13 cellular contexts compared by ENCODE assay signal in the genomic region with DNA sequence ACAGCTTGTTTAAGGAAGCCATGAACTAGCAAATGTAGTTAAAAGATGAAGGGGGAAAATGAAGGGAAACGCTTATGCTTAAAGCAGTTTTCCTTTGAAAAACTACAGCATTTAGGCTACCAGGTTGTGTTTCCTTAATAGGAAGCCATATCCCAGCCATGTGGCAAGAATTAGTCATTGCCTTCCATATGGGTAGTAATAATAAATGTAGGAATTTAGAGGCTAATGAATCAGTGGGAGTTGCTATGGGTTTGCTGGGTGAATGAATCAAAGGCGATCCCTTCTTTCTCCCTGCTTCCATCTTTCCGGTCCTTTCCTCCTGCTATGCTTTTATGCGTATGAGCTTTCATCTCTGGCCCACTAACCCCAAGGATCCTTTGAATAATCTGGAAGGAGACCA.
DNase-seq lines count a peak whose midpoint lies in the region; ATAC-seq and TF ChIP-seq lines count a peak whose summit lies in the region.
"Had no signal": no experiment of that assay in that cellular context is flagged by ENCODE, and none has a peak within 500 bp of the region (broad histone marks: within the 10 kb centered on the region; RNA-seq: fewer than 3 reads in every experiment).

No MANE protein-coding gene starts in this region.

- H3K4me1 Mint-ChIP-seq in HFFc6 (ENCODE audit: low read depth) (peaks cover 69% of the 10 kb centered on the region), brain (peaks cover 24% of the 10 kb centered on the region)
- H3K4me1 Mint-ChIP-seq: activated CD4-positive, alpha-beta memory T cell treated with anti-CD3 and anti-CD28 coated beads, Interleukin-2, amount 10 ng/mL, durations not matched to agents 7 days and 5 days; natural killer cell had no signal

- no peak overlapping the region for H3K4me3 ChIP-seq in kidney epithelial cell (ENCODE audit: low read depth, low read length)
- no peak overlapping the region for H3K4me3 ChIP-seq in uterus
- H3K4me3 ChIP-seq in dorsolateral prefrontal cortex, result no peak overlapping the region

- DNase-seq in HFFc6, result peak; percentile 90
- DNase-seq in kidney epithelial cell (ENCODE audit: low read depth), result peak; percentile 49
- no peak for DNase-seq in uterus
- DNase-seq in dorsolateral prefrontal cortex, result no peak
- DNase-seq: activated CD4-positive, alpha-beta memory T cell treated with anti-CD3 and anti-CD28 coated beads, Interleukin-2, amount 10 ng/mL, durations not matched to agents 7 days and 5 days; activated naive CD4-positive, alpha-beta T cell treated with anti-CD3 and anti-CD28 coated beads, Interleukin-2, amount 50 U/mL, for 16 hours; natural killer cell; NCI-H2029; stimulated activated CD4-positive, alpha-beta T cell treated with anti-CD3 and anti-CD28 coated beads, Interleukin-12 subunit alpha, Interleukin-12 subunit beta, amount 100 ng/mL, for 4 hours had no signal

- no peaks in the 10 kb centered on the region; the same call in 1 of the 2 replicates for H3K36me3 Mint-ChIP-seq in HFFc6 (ENCODE audit: low read depth)
- no peaks in the 10 kb centered on the region for H3K36me3 Mint-ChIP-seq in brain
- H3K36me3 Mint-ChIP-seq: natural killer cell had no signal

- intact Hi-C loops in uterus (cut with DNase I; ENCODE audit: low total_unique reads), result loop anchor here (10.0 kb wide), 1 partner anchor 65 kb away; no protein-coding TSS in a partner anchor
- intact Hi-C loops in dorsolateral prefrontal cortex (cut with DNase I), result loop anchor here in 1 of 2 donors (10.0 kb wide), 1 partner anchor 105 kb away; no protein-coding TSS in a partner anchor

- TF ChIP-seq POLR2A in uterus (IDR thresholded peaks at IDR 0.05), result no peak

- peak overlapping the region; percentile 62 to 69 for H3K27ac ChIP-seq in uterus
- peak overlapping the region in 1 of 59 donors; percentile 10 for H3K27ac ChIP-seq in dorsolateral prefrontal cortex

- H3K36me3 ChIP-seq in kidney epithelial cell (ENCODE audit: control insufficient read depth, insufficient read depth, low read length), result no peaks in the 10 kb centered on the region
- H3K36me3 ChIP-seq in uterus, result no peaks in the 10 kb centered on the region

- no peaks in the 10 kb centered on the region for H3K27me3 ChIP-seq in kidney epithelial cell (ENCODE audit: control insufficient read depth, insufficient read depth, low read length)
- no peaks in the 10 kb centered on the region for H3K27me3 ChIP-seq in uterus
- H3K27me3 ChIP-seq in dorsolateral prefrontal cortex, result no peaks in the 10 kb centered on the region

- H3K27ac Mint-ChIP-seq in HFFc6, result peak overlapping the region; percentile 98
- H3K27ac Mint-ChIP-seq in brain, result peak overlapping the region in 4 of 5 experiments; percentile 2 to 78 (median 22)
- H3K27ac Mint-ChIP-seq: activated CD4-positive, alpha-beta memory T cell treated with anti-CD3 and anti-CD28 coated beads, Interleukin-2, amount 10 ng/mL, durations not matched to agents 7 days and 5 days; natural killer cell; T-helper 1 cell treated with Interleukin-12 subunit alpha and Interleukin-12 subunit beta and Interleukin-4 antibody, amounts not matched to agents 30 μg/mL and 1 μg/mL, for 36 hours had no signal

- peaks cover 13 to 16% of the 10 kb centered on the region in 2 donors for H3K4me1 ChIP-seq in uterus

- TF ChIP-seq CTCF in HFFc6 (IDR thresholded peaks at IDR 0.05) (peak; percentile 43), brain (conservative IDR thresholded peaks at IDR 0.05) (no peak), kidney epithelial cell (IDR thresholded peaks at IDR 0.05; ENCODE audit: insufficient read depth, low read length, poor library complexity, severe bottlenecking) (no peak), uterus (IDR thresholded peaks at IDR 0.05) (no peak), dorsolateral prefrontal cortex (IDR thresholded peaks at IDR 0.05 in 54 of 56, conservative IDR thresholded peaks at IDR 0.05 in 2 of 56; ENCODE audit: low read depth in 1 of 56, partially characterized antibody in 56 of 56) (no peak)

- ATAC-seq in HG02759 (IDR thresholded peaks at IDR 0.05; ENCODE audit: unreplicated experiment), result no peak
- ATAC-seq in GM18520 (IDR thresholded peaks at IDR 0.05; ENCODE audit: unreplicated experiment), result no peak
- ATAC-seq: natural killer cell had no signal

- no peaks in the 10 kb centered on the region for H3K9me3 ChIP-seq in uterus

- peaks cover 2% of the 10 kb centered on the region for H3K27me3 Mint-ChIP-seq in HFFc6 (ENCODE audit: insufficient read depth)
- H3K27me3 Mint-ChIP-seq in brain, result peaks cover 5% of the 10 kb centered on the region
- H3K27me3 Mint-ChIP-seq: activated CD4-positive, alpha-beta memory T cell treated with anti-CD3 and anti-CD28 coated beads, Interleukin-2, amount 10 ng/mL, durations not matched to agents 7 days and 5 days had no signal

- H3K9me3 Mint-ChIP-seq in HFFc6 (no peaks in the 10 kb centered on the region), brain (no peaks in the 10 kb centered on the region)
- H3K9me3 Mint-ChIP-seq: activated CD4-positive, alpha-beta memory T cell treated with anti-CD3 and anti-CD28 coated beads, Interleukin-2, amount 10 ng/mL, durations not matched to agents 7 days and 5 days; natural killer cell; T-helper 1 cell treated with Interleukin-12 subunit alpha and Interleukin-12 subunit beta and Interleukin-4 antibody, amounts not matched to agents 30 μg/mL and 1 μg/mL, for 36 hours had no signal

- peak overlapping the region; percentile 72 for H3K4me3 Mint-ChIP-seq in HFFc6
- no peak overlapping the region for H3K4me3 Mint-ChIP-seq in brain
- H3K4me3 Mint-ChIP-seq: activated CD4-positive, alpha-beta memory T cell treated with anti-CD3 and anti-CD28 coated beads, Interleukin-2, amount 10 ng/mL, durations not matched to agents 7 days and 5 days; natural killer cell; T-helper 1 cell treated with Interleukin-12 subunit alpha and Interleukin-12 subunit beta and Interleukin-4 antibody, amounts not matched to agents 30 μg/mL and 1 μg/mL, for 36 hours had no signal

Comparison
In these comparisons a context has a peak if more than half of its experiments do, and no peak if none do; other contexts are left out.
1. DNase-seq: peak in HFFc6 (single experiment) and kidney epithelial cell (single experiment); none in uterus (0 of 2) and dorsolateral prefrontal cortex (0 of 10).